1 cellular context compared by ENCODE assay signal in the genomic region with DNA sequence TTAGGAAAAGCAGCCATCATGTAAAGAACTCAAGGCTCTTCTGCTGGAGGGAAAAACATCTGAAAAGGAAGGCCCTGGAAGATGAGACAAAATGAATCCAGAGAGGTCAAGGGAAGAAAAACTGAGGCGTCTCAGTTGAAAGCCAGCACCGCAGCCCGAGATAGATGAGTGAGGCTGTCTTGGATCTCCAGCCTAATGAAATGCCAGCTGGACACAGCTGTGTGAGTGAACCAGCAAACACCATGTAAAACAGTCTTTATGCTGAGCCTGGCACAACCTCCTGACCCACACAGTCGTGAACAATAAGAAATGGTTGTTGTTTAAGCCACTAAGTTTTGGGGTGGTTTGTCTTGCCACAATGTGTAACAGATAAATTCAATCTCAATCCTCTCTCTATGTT.
TF ChIP-seq lines count a peak whose summit lies in the region.

No MANE protein-coding gene starts in this region.

TF ChIP-seq in GM23338, 12 proteins besides CTCF, POLR2A, EP300 and RAD21 (continued from another document):
- TF ChIP-seq, protein P1, sequence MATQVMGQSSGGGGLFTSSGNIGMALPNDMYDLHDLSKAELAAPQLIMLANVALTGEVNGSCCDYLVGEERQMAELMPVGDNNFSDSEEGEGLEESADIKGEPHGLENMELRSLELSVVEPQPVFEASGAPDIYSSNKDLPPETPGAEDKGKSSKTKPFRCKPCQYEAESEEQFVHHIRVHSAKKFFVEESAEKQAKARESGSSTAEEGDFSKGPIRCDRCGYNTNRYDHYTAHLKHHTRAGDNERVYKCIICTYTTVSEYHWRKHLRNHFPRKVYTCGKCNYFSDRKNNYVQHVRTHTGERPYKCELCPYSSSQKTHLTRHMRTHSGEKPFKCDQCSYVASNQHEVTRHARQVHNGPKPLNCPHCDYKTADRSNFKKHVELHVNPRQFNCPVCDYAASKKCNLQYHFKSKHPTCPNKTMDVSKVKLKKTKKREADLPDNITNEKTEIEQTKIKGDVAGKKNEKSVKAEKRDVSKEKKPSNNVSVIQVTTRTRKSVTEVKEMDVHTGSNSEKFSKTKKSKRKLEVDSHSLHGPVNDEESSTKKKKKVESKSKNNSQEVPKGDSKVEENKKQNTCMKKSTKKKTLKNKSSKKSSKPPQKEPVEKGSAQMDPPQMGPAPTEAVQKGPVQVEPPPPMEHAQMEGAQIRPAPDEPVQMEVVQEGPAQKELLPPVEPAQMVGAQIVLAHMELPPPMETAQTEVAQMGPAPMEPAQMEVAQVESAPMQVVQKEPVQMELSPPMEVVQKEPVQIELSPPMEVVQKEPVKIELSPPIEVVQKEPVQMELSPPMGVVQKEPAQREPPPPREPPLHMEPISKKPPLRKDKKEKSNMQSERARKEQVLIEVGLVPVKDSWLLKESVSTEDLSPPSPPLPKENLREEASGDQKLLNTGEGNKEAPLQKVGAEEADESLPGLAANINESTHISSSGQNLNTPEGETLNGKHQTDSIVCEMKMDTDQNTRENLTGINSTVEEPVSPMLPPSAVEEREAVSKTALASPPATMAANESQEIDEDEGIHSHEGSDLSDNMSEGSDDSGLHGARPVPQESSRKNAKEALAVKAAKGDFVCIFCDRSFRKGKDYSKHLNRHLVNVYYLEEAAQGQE (IDR thresholded peaks at IDR 0.05; ENCODE audit: unreplicated experiment), result no peak
- TF ChIP-seq EZH2phosphoT487 (IDR thresholded peaks at IDR 0.05; ENCODE audit: unreplicated experiment) (no peak), ZNF114 (CRISPR knock-in tag; IDR thresholded peaks at IDR 0.05) (no peak), ZNF331 (CRISPR knock-in tag; IDR thresholded peaks at IDR 0.05; ENCODE audit: low read depth) (no peak), STAT1 (IDR thresholded peaks at IDR 0.05; ENCODE audit: unreplicated experiment) (no peak), EZH2 (IDR thresholded peaks at IDR 0.05; ENCODE audit: low read depth, unreplicated experiment) (no peak), CREB1 (CRISPR knock-in tag; IDR thresholded peaks at IDR 0.05; ENCODE audit: low read depth) (no peak), NANOG (IDR thresholded peaks at IDR 0.05; ENCODE audit: borderline replicate concordance) (no peak), JUNB (IDR thresholded peaks at IDR 0.05; ENCODE audit: unreplicated experiment) (no peak)
